34 cellular contexts compared by ENCODE assay signal in the genomic region with DNA sequence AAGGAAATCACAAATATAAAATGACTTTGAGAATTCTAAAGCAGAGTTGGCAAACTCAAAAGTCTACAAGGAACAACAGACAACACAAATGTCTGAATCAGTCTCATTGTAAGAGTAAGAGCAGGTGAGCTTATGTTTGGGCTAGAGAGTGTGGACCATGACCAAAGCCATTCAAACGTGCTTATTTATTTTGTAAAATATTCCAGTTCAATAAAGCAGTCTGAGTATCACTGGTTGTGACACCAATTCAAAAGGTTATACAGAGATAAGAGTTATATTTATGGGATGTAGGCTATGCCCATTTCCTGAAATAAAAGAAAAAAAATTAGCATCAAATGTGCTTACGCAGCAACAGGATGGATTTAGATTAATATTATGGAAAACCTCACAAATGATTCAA.
"Had no signal": no experiment of that assay in that cellular context is flagged by ENCODE, and none has a peak within 500 bp of the region (broad histone marks: within the 10 kb centered on the region; RNA-seq: fewer than 3 reads in every experiment).

No MANE protein-coding gene starts in this region.

- FAIRE-seq: astrocyte, TTC549 had no signal

- H3K9me3 ChIP-seq: adrenal gland, body of pancreas had no signal

- DNase-seq: activated B cell treated with CpG ODN at 0.5 μM for 24 hours; activated CD4-positive, alpha-beta memory T cell treated with anti-CD3 and anti-CD28 coated beads for 36 hours; activated CD4-positive, alpha-beta T cell treated with anti-CD3 and anti-CD28 coated beads for 4 hours; activated CD4-positive, alpha-beta T cell treated with anti-CD3 and anti-CD28 coated beads, Interleukin-2, amount 10 ng/mL, durations not matched to agents 24 days and 14 days; activated CD4-positive, alpha-beta T cell treated with anti-CD3 and anti-CD28 coated beads, Interleukin-2, amount 50 U/mL, for 1 hour; activated CD4-positive, alpha-beta T cell treated with anti-CD3 and anti-CD28 coated beads, Interleukin-2, amount 50 U/mL, for 4 hours; activated CD4-positive, CD25-positive, alpha-beta regulatory T cell treated with anti-CD3 and anti-CD28 coated beads, Interleukin-2, amount 50 U/mL, for 72 hours; activated CD8-positive, alpha-beta memory T cell treated with anti-CD3 and anti-CD28 coated beads, Interleukin-2, amount 50 U/mL, for 4 hours; activated CD8-positive, alpha-beta T cell treated with anti-CD3 and anti-CD28 coated beads for 36 hours; activated effector memory CD4-positive, alpha-beta T cell treated with anti-CD3 and anti-CD28 coated beads, Interleukin-2, amount 50 U/mL, for 16 hours; activated gamma-delta T cell treated with Interleukin-2 at 50 U/mL for 16 hours; activated naive CD4-positive, alpha-beta T cell; activated naive CD4-positive, alpha-beta T cell treated with anti-CD3 and anti-CD28 coated beads for 36 hours; activated naive CD4-positive, alpha-beta T cell treated with anti-CD3 and anti-CD28 coated beads, Interleukin-2, amount 50 U/mL, for 16 hours; activated naive CD8-positive, alpha-beta T cell treated with anti-CD3 and anti-CD28 coated beads for 36 hours; activated T-cell treated with anti-CD3 and anti-CD28 coated beads for 4 hours; activated T-cell treated with anti-CD3 and anti-CD28 coated beads, Interleukin-2, amount 50 U/mL, for 1 hour; activated T-cell treated with anti-CD3 and anti-CD28 coated beads, Interleukin-2, amount 50 U/mL, for 4 hours; activated T-cell treated with anti-CD3 and anti-CD28 coated beads, Interleukin-2, amount 50 U/mL, for 72 hours; adrenal gland; amniotic stem cell; aorta; body of pancreas; brain microvascular endothelial cell; SW 1271; T-helper 1 cell; T-helper 2 cell; T-helper 9 cell had no signal

- H3K4me3 ChIP-seq: adrenal gland, body of pancreas, breast epithelium had no signal

- H3K27me3 ChIP-seq: adrenal gland, body of pancreas, brain microvascular endothelial cell, breast epithelium had no signal

- H3K4me1 ChIP-seq: adrenal gland, body of pancreas, breast epithelium had no signal

- ATAC-seq: activated CD8-positive, alpha-beta T cell treated with anti-CD3 and anti-CD28 coated beads for 36 hours; activated naive CD4-positive, alpha-beta T cell treated with anti-CD3 and anti-CD28 coated beads, Interleukin-2, amount 50 U/mL, for 72 hours; activated T-cell treated with anti-CD3 and anti-CD28 coated beads, Interleukin-2, amount 50 U/mL, for 4 hours; activated T-cell treated with anti-CD3 and anti-CD28 coated beads, Interleukin-2, amount 50 U/mL, for 72 hours; activated T-helper 17 cell treated with anti-CD3 and anti-CD28 coated beads, Interleukin-2, amount 50 U/mL, for 72 hours; body of pancreas had no signal

- H3K27ac ChIP-seq: adrenal gland, body of pancreas, brain microvascular endothelial cell, breast epithelium, VCaP had no signal

- H3K36me3 ChIP-seq: adrenal gland, brain microvascular endothelial cell, breast epithelium had no signal
